In the genomic region with DNA sequence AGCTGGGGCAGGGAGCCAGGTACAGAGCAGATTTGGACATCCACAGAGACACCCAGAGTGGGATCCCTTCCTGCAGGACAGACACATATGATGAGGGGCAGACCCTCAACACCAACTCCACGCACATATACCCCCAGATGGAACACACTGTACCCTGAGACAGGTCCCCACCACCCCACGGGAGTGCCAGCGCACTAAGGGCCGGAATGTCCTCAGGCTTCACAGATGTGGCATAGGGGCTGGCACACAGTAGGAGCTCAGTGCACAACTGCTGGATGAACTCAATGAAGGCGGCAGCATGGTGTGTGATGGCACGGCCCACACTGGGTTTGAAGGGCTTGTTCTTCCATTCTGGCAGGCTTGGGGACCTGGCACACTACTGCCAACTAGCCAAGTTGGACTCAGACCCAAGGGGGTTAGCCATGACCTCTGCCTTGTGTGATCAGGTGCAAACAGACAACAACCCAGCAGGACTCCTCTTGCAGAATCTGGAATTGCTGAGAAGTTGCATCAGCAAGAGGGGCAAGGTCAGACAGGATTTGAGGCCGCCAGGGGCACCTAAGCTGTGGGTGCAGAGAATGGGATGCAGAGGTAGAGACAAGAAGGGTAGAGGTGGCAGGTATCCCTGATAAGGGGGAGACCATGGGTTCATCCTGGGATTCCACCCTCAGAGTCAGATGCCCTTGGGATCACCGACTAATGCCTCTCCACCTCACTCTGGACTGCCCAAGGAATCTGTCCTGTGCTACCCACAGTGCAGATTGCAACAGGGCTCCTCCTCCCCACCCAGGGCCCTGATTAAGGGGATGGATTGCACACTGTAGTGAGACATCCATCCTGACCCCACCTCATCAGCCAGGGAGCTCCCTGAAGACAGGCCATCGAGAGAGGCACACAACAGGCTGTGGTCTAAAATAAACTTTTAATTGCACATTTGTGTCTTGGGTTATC, we compare ENCODE assay signal across 1 cellular context.
TF ChIP-seq lines count a peak whose summit lies in the region.

No MANE protein-coding gene starts in this region.

TF ChIP-seq in GM12891, 5 proteins besides CTCF, POLR2A, EP300 and RAD21 (continued from another document):
- no peak for TF ChIP-seq POU2F2 (IDR thresholded peaks at IDR 0.05; ENCODE audit: low read depth, low read length)
